8 cellular contexts compared by ENCODE assay signal in genomic region chr10:17257466-17258321, GRCh38. TPM values are rescaled to one million over a fixed set of nuclear protein-coding genes. Genes with fewer than 3 reads are reported as not detected.
DNase-seq lines count a peak whose midpoint lies in the region; FAIRE-seq and TF ChIP-seq lines count a peak whose summit lies in the region.

No MANE protein-coding gene starts in this region.

- no peak overlapping the region for H3K23ac ChIP-seq in H9 (ENCODE audit: insufficient read length, low read depth, low read length)

- H4K8ac ChIP-seq in H9 (replicated peaks; ENCODE audit: insufficient read length, low read depth, low read length): no peak overlapping the region

- no peak overlapping the region for H4K91ac ChIP-seq in H9 (ENCODE audit: insufficient read length, low read depth, low read length)

- H3K14ac ChIP-seq in H9 (ENCODE audit: insufficient read depth, low read length): no peak overlapping the region

- H3K4me1 Mint-ChIP-seq in H9: peaks cover 7% of the 10 kb centered on the region in 2 experiments

- TF ChIP-seq CTCF in H9 (conservative IDR thresholded peaks at IDR 0.05) (peak; percentile 92), cardiac fibroblast (IDR thresholded peaks at IDR 0.05; ENCODE audit: low read depth, low read length) (peak; percentile 84), kidney (IDR thresholded peaks at IDR 0.05; ENCODE audit: borderline replicate concordance, extremely low read depth, insufficient read depth) (peak; percentile 85)

- H2BK15ac ChIP-seq in H9 (ENCODE audit: low read depth, low read length): no peak overlapping the region

- H3K27ac ChIP-seq in H9 (ENCODE audit: insufficient read length, low read depth, low read length) (no peak overlapping the region), kidney (ENCODE audit: low read depth in 2 of 2, low read length in 2 of 2) (no peak overlapping the region)

- H3K79me2 ChIP-seq in H9 (ENCODE audit: insufficient read depth, low read length): no peaks in the 10 kb centered on the region

- intact Hi-C loops in kidney (cut with DNase I): no loop called here

- no peak overlapping the region for H2BK5ac ChIP-seq in H9 (ENCODE audit: insufficient read length, low read length)

- DNase-seq in DMS79 treated with DMSO at 0.1 percent for 48 hours (lab: John Stamatoyannopoulos, UW) (peak; percentile 26), DMS79 (lab: John Stamatoyannopoulos, UW) (no peak), H9 (peak; percentile 42), NCI-H1092 treated with DMSO at 0.1 percent for 48 hours (lab: John Stamatoyannopoulos, UW) (peak; percentile 5), UCSD-AML1 (lab: John Stamatoyannopoulos, UW; ENCODE audit: unreplicated experiment) (peak; percentile 15), cardiac fibroblast (ENCODE audit: low read depth in 2 of 2) (peak; percentile 87 to 88), kidney (no peak)
- peak; percentile 42 to 48 for DNase-seq in stimulated activated CD4-positive, alpha-beta T cell treated with anti-CD3 and anti-CD28 coated beads, Interleukin-2, amount 100 ng/mL, for 48 hours

- no peaks in the 10 kb centered on the region for H3K4me1 ChIP-seq in H9 (ENCODE audit: insufficient read depth, low read length)
- H3K4me1 ChIP-seq in kidney (ENCODE audit: control insufficient read depth in 1 of 2, insufficient read depth in 1 of 2, low read depth in 1 of 2, low read length in 2 of 2): no peaks in the 10 kb centered on the region

- peaks cover 5 to 13% (median 8%) of the 10 kb centered on the region in 3 experiments; a peak in 6 of 7 replicates for H3K36me3 Mint-ChIP-seq in H9 (ENCODE audit: insufficient read depth in 1 of 3, low read depth in 3 of 3)

- no peak overlapping the region for H2AK5ac ChIP-seq in H9 (ENCODE audit: insufficient read length, low read length)

- H3K23me2 ChIP-seq in H9 (ENCODE audit: insufficient read length, low read depth, low read length, poor library complexity, severe bottlenecking): no peaks in the 10 kb centered on the region

- WGBS in H9 (ENCODE audit: extremely low coverage, insufficient read length, low lambda C conversion rate): no CpG with 5 or more reads among the region's 8 CpGs

- H2BK12ac ChIP-seq in H9 (ENCODE audit: insufficient read length, low read depth, low read length): no peak overlapping the region

- no peak overlapping the region for H2BK20ac ChIP-seq in H9 (ENCODE audit: low read depth, low read length, poor library complexity, severe bottlenecking)

- H3K9me3 Mint-ChIP-seq in H9: peaks cover 18 to 25% of the 10 kb centered on the region in 2 experiments

- H3T11ph ChIP-seq in H9 (ENCODE audit: low read length): no peak overlapping the region

- no peak overlapping the region for H3K4me2 ChIP-seq in H9 (ENCODE audit: insufficient read depth, insufficient read length, low read length)

- H3K79me1 ChIP-seq in H9 (ENCODE audit: insufficient read depth, low read depth, low read length, poor library complexity, severe bottlenecking): no peaks in the 10 kb centered on the region

- no peak overlapping the region for H2BK120ac ChIP-seq in H9 (ENCODE audit: low read depth, low read length, poor library complexity, severe bottlenecking)

- H3K56ac ChIP-seq in H9 (ENCODE audit: insufficient read length, low read depth, low read length): no peak overlapping the region

- H3K18ac ChIP-seq in H9 (ENCODE audit: insufficient read length, low read depth, low read length): no peak overlapping the region

- H3K4ac ChIP-seq in H9 (ENCODE audit: low read depth, low read length): no peak overlapping the region

- H3K27me3 Mint-ChIP-seq in H9 (ENCODE audit: low read depth): no peaks in the 10 kb centered on the region

- no peaks in the 10 kb centered on the region for H4K20me1 ChIP-seq in H9 (ENCODE audit: control insufficient read depth, insufficient read depth, insufficient read length)

- H4K5ac ChIP-seq in H9 (ENCODE audit: insufficient read length, low read depth, low read length): no peak overlapping the region

- peak overlapping the region; percentile 98 for H2AFZ ChIP-seq in H9 (ENCODE audit: low read length)

- H3K9ac ChIP-seq in H9 (ENCODE audit: extremely low read depth, insufficient read length, low read length) (no peak overlapping the region), kidney (ENCODE audit: low read length in 2 of 2) (peak overlapping the region in 1 of 2 donors; percentile 8)

- H3K9me3 ChIP-seq in H9 (ENCODE audit: control insufficient read depth, low read depth, low read length): peaks cover under 1% of the 10 kb centered on the region
- peaks cover 3 to 10% of the 10 kb centered on the region in 2 donors for H3K9me3 ChIP-seq in kidney (ENCODE audit: control insufficient read depth in 1 of 2, low read length in 2 of 2)

- peak overlapping the region in 1 of 2 donors; percentile 27 for H3K4me3 ChIP-seq in cardiac fibroblast (replicated peaks in 1 of 2; ENCODE audit: low read depth in 2 of 2, low read length in 2 of 2)
- H3K4me3 ChIP-seq in kidney (ENCODE audit: low read length in 2 of 2): peak overlapping the region in 1 of 2 donors; percentile 38

- H3K27ac Mint-ChIP-seq in H9: no peak overlapping the region; a peak in 1 of 7 replicates

- H3K36me3 ChIP-seq in kidney (ENCODE audit: control insufficient read depth in 1 of 2, insufficient read depth in 2 of 2, low read length in 2 of 2): no peaks in the 10 kb centered on the region

- H3K27me3 ChIP-seq in H9 (ENCODE audit: insufficient read depth, low read length): no peaks in the 10 kb centered on the region

- FAIRE-seq in kidney (lab: Jason Lieb, UNC): peak; percentile 97

- peak overlapping the region in 1 of 2 experiments; percentile 14; a peak in 2 of 5 replicates for H3K4me3 Mint-ChIP-seq in H9

RNA-seq across cellular contexts. Expression of gene VIM, which starts 29.7 kb away (rescaled TPM):
- 232 and 240 TPM in 2 replicates for total RNA-seq in H9 (2021)
- 1,044 TPM for total RNA-seq in kidney
- polyA plus RNA-seq in kidney (ENCODE audit: insufficient read depth, low read depth, low replicate concordance): 403 TPM

RNA-seq across cellular contexts. Expression of gene TRDMT1, which starts 56.2 kb away (rescaled TPM):
- total RNA-seq in H9 (2021) (18.8 and 20.2 TPM in 2 replicates), kidney (11.0 TPM)
- 2.0 TPM for polyA plus RNA-seq in kidney (ENCODE audit: insufficient read depth, low read depth, low replicate concordance)

Comparison
In these comparisons a context has a peak if more than half of its experiments do, and no peak if none do; other contexts are left out.
1. DNase-seq: peak in DMS79 treated with DMSO at 0.1 percent for 48 hours (single experiment), H9 (single experiment), NCI-H1092 treated with DMSO at 0.1 percent for 48 hours (single experiment), UCSD-AML1 (single experiment), cardiac fibroblast (2 of 2) and stimulated activated CD4-positive, alpha-beta T cell treated with anti-CD3 and anti-CD28 coated beads, Interleukin-2, amount 100 ng/mL, for 48 hours (2 of 2); none in DMS79 (single experiment) and kidney (single experiment).
2. Peak in every context shown above with its lines, with median percentiles within 50 percentile points of each other: CTCF ChIP-seq.